In the genomic region with DNA sequence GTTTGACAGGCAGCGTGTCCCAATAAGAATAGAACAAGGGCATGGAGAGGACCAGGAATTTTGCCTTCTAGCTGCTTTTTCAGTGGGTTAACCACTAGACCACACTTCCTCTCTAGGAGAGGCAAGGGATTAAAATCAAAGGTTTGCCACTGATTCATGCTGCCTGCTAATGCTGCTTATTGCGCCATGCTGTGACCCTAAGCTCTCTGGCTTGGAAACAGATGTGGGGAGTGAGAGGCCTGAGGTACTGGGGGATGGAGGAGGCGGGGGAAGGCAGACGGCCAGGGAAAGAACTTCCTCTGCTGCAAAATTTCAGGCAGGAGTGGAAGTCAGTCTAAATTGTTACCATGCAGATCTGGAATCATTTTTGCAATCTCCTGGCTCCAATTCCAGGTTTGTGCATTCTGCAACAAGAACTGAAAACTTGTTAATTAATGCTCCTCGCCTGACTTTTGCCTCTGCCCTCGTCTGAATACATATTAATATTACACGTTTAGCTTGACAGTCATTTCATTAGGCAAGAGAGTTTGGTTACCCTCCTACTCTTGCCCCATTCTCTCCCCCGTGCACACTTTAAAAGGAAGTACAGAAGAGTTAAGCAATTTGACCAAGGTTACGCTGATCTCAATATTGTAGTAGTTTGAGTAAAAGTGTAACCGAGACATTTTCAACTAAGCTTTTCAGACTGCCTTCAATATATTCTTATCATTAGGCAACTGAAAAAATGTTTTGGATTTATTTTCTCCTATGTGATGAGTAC, we compare ENCODE assay signal across 8 cellular contexts.
DNase-seq lines count a peak whose midpoint lies in the region; ATAC-seq, FAIRE-seq and TF ChIP-seq lines count a peak whose summit lies in the region.

No MANE protein-coding gene starts in this region.

- DNase-seq in GM12891 (ENCODE audit: insufficient read length, low spot score), result no peak
- peak; percentile 60 for DNase-seq in SKM-1 (lab: John Stamatoyannopoulos, UW; ENCODE audit: unreplicated experiment)
- peak in 7 of 10 donors; percentile 20 to 91 (median 31) for DNase-seq in posterior cingulate gyrus
- DNase-seq in SHP77 (lab: John Stamatoyannopoulos, UW), result no peak
- no peak for DNase-seq in NCI-H187 (lab: John Stamatoyannopoulos, UW)

- H3K9me3 ChIP-seq in gastroesophageal sphincter, result no peaks in the 10 kb centered on the region

- H3K4me3 ChIP-seq in gastroesophageal sphincter, result peak overlapping the region in 1 of 2 donors; percentile 17

- peaks cover 0 to 35% (median 0%) of the 10 kb centered on the region in 3 donors for H3K4me1 ChIP-seq in gastroesophageal sphincter

- intact Hi-C loops in posterior cingulate gyrus (cut with DNase I), result loop anchor here (1.0 kb wide), 1 partner anchor 121 kb away; a partner anchor contains a TSS

- TF ChIP-seq EP300 in gastroesophageal sphincter (IDR thresholded peaks at IDR 0.05), result no peak

- no peaks in the 10 kb centered on the region for H3K27me3 ChIP-seq in gastroesophageal sphincter

- TF ChIP-seq CTCF in gastroesophageal sphincter (IDR thresholded peaks at IDR 0.05), result no peak

- WGBS in gastroesophageal sphincter (ENCODE audit: low coverage in 1 of 2), 2 donors, result 22 to 56% methylated on average over 7 to 8 of the region's 10 CpGs

- FAIRE-seq in GM12891 (lab: Jason Lieb, UNC), result peak; percentile 38

- H3K27ac ChIP-seq in gastroesophageal sphincter, result peak overlapping the region; percentile 80 to 85 (median 81)

- H3K36me3 ChIP-seq in gastroesophageal sphincter, result no peaks in the 10 kb centered on the region

- TF ChIP-seq POLR2A in GM12891 (IDR thresholded peaks at IDR 0.05; ENCODE audit: low read depth, low read length), result no peak
- TF ChIP-seq POLR2A in gastroesophageal sphincter (IDR thresholded peaks at IDR 0.05), result no peak

- ATAC-seq in HG03045 (IDR thresholded peaks at IDR 0.05; ENCODE audit: unreplicated experiment) (peak; percentile 58), gastroesophageal sphincter (peak; percentile 81), GM21447 (IDR thresholded peaks at IDR 0.05; ENCODE audit: unreplicated experiment) (no peak)

TF ChIP-seq in GM12891, 5 proteins besides CTCF, POLR2A, EP300 and RAD21:
- TF ChIP-seq PAX5 (IDR thresholded peaks at IDR 0.05; ENCODE audit: insufficient read depth, low read length, severe bottlenecking) (no peak), SPI1 (IDR thresholded peaks at IDR 0.05; ENCODE audit: low read depth, low read length) (peak; percentile 24), TAF1 (IDR thresholded peaks at IDR 0.05; ENCODE audit: low read depth, low read length) (no peak)

Comparison
In these comparisons a context has a peak if more than half of its experiments do, and no peak if none do; other contexts are left out.
1. DNase-seq: peak in SKM-1 (single experiment) and posterior cingulate gyrus (7 of 10); none in GM12891 (single experiment), SHP77 (0 of 2) and NCI-H187 (0 of 2).